ENCODE assay signal across 1 cellular context in the genomic region with DNA sequence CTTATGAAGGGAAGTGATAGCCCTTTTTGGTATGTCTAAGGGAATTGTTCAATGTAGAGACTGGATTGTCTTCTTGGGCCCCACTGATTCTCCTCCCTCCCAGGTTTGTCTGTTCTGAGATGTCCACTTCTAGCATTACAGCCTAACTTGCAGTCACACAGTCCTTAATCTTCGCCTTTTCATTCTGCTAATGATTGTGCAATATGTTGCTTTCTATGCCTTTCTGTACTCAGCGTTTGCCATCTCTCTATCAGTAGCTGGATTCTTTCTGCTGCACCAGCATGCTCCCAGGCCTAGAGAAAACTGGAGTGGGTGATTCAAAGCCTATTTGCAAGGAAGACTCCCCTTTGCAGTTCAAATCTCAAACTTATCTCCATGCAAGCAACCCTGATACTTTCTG.
A peak's percentile ranks its signal among the peaks of the same experiment; 100 is the strongest.
TF ChIP-seq lines count a peak whose summit lies in the region.

No MANE protein-coding gene starts in this region.

TF ChIP-seq in HepG2, 621 proteins besides CTCF, POLR2A, EP300 and RAD21 (continued from another document):
- TF ChIP-seq ZNF687 (CRISPR knock-in tag; IDR thresholded peaks at IDR 0.05), result no peak
- peak; percentile 85 for TF ChIP-seq CEBPB (IDR thresholded peaks at IDR 0.05; ENCODE audit: borderline replicate concordance, low read depth, low read length)
- no peak for TF ChIP-seq CSRNP1 (CRISPR knock-in tag; IDR thresholded peaks at IDR 0.05)
TF ChIP-seq in HepG2: peak in this region for 1.
